Comparison of ENCODE assay signal across 8 cellular contexts in the genomic region with DNA sequence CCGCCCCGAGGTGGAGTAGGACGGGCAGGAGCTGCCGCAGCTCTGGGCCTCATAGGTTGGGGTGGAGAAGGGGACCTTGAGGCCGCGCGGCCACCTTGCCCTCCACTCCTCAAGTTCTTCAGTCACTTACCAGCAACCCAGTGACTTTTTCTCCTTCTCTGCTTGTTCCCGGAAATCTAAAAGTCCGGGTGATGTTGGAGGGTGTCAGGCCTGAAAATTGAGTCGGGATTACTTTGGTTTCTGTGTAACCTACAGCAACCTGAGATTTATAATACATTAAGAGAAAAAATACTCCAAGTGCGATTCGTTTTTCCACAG. TPM values are rescaled to one million over a fixed set of nuclear protein-coding genes. Genes with fewer than 3 reads are reported as not detected.
DNase-seq lines count a peak whose midpoint lies in the region; ATAC-seq and TF ChIP-seq lines count a peak whose summit lies in the region.

No MANE protein-coding gene starts in this region.

- H3K27ac ChIP-seq in neural cell (ENCODE audit: low read length), result peak overlapping the region; percentile 91

- TF ChIP-seq CTCF in BJ (IDR thresholded peaks at IDR 0.05; ENCODE audit: insufficient read depth, low read depth, low read length) (no peak), neural cell (IDR thresholded peaks at IDR 0.05; ENCODE audit: poor library complexity, severe bottlenecking) (no peak)

- no peak for DNase-seq in BJ (ENCODE audit: low read depth)
- no peak for DNase-seq in NT2/D1 (ENCODE audit: low read depth, low spot score)
- DNase-seq in NCI-H187 (lab: John Stamatoyannopoulos, UW), result no peak
- no peak for DNase-seq in stimulated activated CD4-positive, alpha-beta T cell treated with anti-CD3 and anti-CD28 coated beads, Interleukin-2, amount 100 ng/mL, for 48 hours
- no peak for DNase-seq in T-helper 9 cell

- CTCF ChIA-PET in BJ (lab: Yijun Ruan, JAX), result interaction anchor here (0.8 to 3.8 kb wide), 7 partner anchors 9 to 303 kb away, joined by 3 to 23 read pairs (median 8); no protein-coding TSS in a partner anchor

- H2AFZ ChIP-seq in neural cell (ENCODE audit: low read depth, low read length), result peak overlapping the region; percentile 75

- ATAC-seq in HG03108 (IDR thresholded peaks at IDR 0.05; ENCODE audit: unreplicated experiment), result no peak

- H3K4me1 ChIP-seq in NT2/D1 (ENCODE audit: insufficient read depth, insufficient read length) (no peaks in the 10 kb centered on the region), endocrine pancreas (ENCODE audit: control insufficient read depth, insufficient read depth, low read length) (peaks cover 22% of the 10 kb centered on the region)

- H3F3A ChIP-seq in neural cell (ENCODE audit: insufficient read depth, low read length, poor library complexity, severe bottlenecking), result no peaks in the 10 kb centered on the region

- H3K4me2 ChIP-seq in neural cell (ENCODE audit: low read length), result peak overlapping the region; percentile 85

- peaks cover 35% of the 10 kb centered on the region for H3K79me2 ChIP-seq in neural cell (replicated peaks; ENCODE audit: insufficient read depth, low read length)

- H3K27me3 ChIP-seq in BJ (ENCODE audit: control insufficient read depth, insufficient read depth, low read length) (no peaks in the 10 kb centered on the region), NT2/D1 (ENCODE audit: insufficient read depth, insufficient read length) (no peaks in the 10 kb centered on the region), endocrine pancreas (ENCODE audit: control insufficient read depth, insufficient read depth, low read length) (no peaks in the 10 kb centered on the region), neural cell (ENCODE audit: insufficient read depth, low read depth, low read length) (no peaks in the 10 kb centered on the region)

- POLR2A ChIA-PET in BJ (lab: Charles Lee), result no interaction called here

- H3K9me2 ChIP-seq in neural cell (ENCODE audit: insufficient read depth, low read length), result no peaks in the 10 kb centered on the region

- H3K9me3 ChIP-seq in NT2/D1 (ENCODE audit: insufficient read depth, low read length), result no peaks in the 10 kb centered on the region
- H3K9me3 ChIP-seq in endocrine pancreas (ENCODE audit: control insufficient read depth, low read length), result no peaks in the 10 kb centered on the region
- no peaks in the 10 kb centered on the region for H3K9me3 ChIP-seq in neural cell (ENCODE audit: low read length)

- H3K4me3 ChIP-seq in BJ (ENCODE audit: low read depth, low read length) (peak overlapping the region; percentile 69), NT2/D1 (ENCODE audit: insufficient read length, low read depth) (peak overlapping the region; percentile 90), endocrine pancreas (ENCODE audit: control insufficient read depth, insufficient read depth, low read length) (peak overlapping the region; percentile 97), neural cell (ENCODE audit: low read length) (peak overlapping the region; percentile 93)

- H3K9ac ChIP-seq in NT2/D1 (ENCODE audit: insufficient read length, low read depth), result peak overlapping the region; percentile 92
- H3K9ac ChIP-seq in endocrine pancreas (ENCODE audit: control insufficient read depth, insufficient read depth, low read length), result peak overlapping the region; percentile 95
- H3K9ac ChIP-seq in neural cell (ENCODE audit: low read length), result peak overlapping the region; percentile 93

- TF ChIP-seq EP300 in neural cell (conservative IDR thresholded peaks at IDR 0.05; ENCODE audit: poor library complexity, severe bottlenecking), result no peak

- TF ChIP-seq RAD21 in neural cell (conservative IDR thresholded peaks at IDR 0.05), result no peak

- no peaks in the 10 kb centered on the region; the same call in 1 of the 2 replicates for H3K36me3 ChIP-seq in BJ (ENCODE audit: control insufficient read depth, insufficient read depth, low read length)
- H3K36me3 ChIP-seq in NT2/D1 (ENCODE audit: insufficient read depth, insufficient read length, low read length), result peaks cover 26% of the 10 kb centered on the region
- no peaks in the 10 kb centered on the region for H3K36me3 ChIP-seq in endocrine pancreas (ENCODE audit: control insufficient read depth, insufficient read depth, low read length)
- no peaks in the 10 kb centered on the region for H3K36me3 ChIP-seq in neural cell (ENCODE audit: insufficient read depth, low read length)

- H4K20me1 ChIP-seq in neural cell (ENCODE audit: insufficient read depth), result no peaks in the 10 kb centered on the region

TF ChIP-seq in neural cell, 6 proteins besides CTCF, POLR2A, EP300 and RAD21:
- TF ChIP-seq, protein P1, sequence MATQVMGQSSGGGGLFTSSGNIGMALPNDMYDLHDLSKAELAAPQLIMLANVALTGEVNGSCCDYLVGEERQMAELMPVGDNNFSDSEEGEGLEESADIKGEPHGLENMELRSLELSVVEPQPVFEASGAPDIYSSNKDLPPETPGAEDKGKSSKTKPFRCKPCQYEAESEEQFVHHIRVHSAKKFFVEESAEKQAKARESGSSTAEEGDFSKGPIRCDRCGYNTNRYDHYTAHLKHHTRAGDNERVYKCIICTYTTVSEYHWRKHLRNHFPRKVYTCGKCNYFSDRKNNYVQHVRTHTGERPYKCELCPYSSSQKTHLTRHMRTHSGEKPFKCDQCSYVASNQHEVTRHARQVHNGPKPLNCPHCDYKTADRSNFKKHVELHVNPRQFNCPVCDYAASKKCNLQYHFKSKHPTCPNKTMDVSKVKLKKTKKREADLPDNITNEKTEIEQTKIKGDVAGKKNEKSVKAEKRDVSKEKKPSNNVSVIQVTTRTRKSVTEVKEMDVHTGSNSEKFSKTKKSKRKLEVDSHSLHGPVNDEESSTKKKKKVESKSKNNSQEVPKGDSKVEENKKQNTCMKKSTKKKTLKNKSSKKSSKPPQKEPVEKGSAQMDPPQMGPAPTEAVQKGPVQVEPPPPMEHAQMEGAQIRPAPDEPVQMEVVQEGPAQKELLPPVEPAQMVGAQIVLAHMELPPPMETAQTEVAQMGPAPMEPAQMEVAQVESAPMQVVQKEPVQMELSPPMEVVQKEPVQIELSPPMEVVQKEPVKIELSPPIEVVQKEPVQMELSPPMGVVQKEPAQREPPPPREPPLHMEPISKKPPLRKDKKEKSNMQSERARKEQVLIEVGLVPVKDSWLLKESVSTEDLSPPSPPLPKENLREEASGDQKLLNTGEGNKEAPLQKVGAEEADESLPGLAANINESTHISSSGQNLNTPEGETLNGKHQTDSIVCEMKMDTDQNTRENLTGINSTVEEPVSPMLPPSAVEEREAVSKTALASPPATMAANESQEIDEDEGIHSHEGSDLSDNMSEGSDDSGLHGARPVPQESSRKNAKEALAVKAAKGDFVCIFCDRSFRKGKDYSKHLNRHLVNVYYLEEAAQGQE (IDR thresholded peaks at IDR 0.05; ENCODE audit: borderline replicate concordance), result no peak
- TF ChIP-seq EZH2 (IDR thresholded peaks at IDR 0.05; ENCODE audit: borderline replicate concordance, insufficient read depth, low read length, poor library complexity, severe bottlenecking) (no peak), POLR2AphosphoS5 (IDR thresholded peaks at IDR 0.05) (no peak), SMC3 (conservative IDR thresholded peaks at IDR 0.05; ENCODE audit: poor library complexity) (no peak), MXI1 (conservative IDR thresholded peaks at IDR 0.05; ENCODE audit: poor library complexity, severe bottlenecking) (no peak), TAF1 (IDR thresholded peaks at IDR 0.05; ENCODE audit: low read depth) (no peak)
TF ChIP-seq in neural cell: peak in this region for 0.

RNA-seq across cellular contexts. Expression of gene RWDD1, which starts 0.3 kb away (rescaled TPM):
- polyA plus RNA-seq in BJ (2011; rRNA removed), result 22.5 and 44.3 TPM in 2 replicates
- polyA minus RNA-seq in BJ (2011; rRNA and poly(A)+ RNA removed), result 6.1 and 9.6 TPM in 2 replicates
- polyA plus RNA-seq in neural cell, result 70.1 and 83.3 TPM in 2 replicates
- polyA minus RNA-seq in neural cell, result 33.8 and 46.1 TPM in 2 replicates

RNA-seq across cellular contexts. Expression of gene CALHM4, which starts 18.1 kb away (rescaled TPM):
- not detected in 2 replicates for polyA plus RNA-seq in BJ (2011; rRNA removed)
- polyA minus RNA-seq in BJ (2011; rRNA and poly(A)+ RNA removed), result 0.14 TPM in 1 of 2 replicates, not detected in the other
- 0.66 TPM in 1 of 2 replicates, not detected in the other for polyA plus RNA-seq in neural cell
- polyA minus RNA-seq in neural cell, result not detected in 2 replicates

RNA-seq across cellular contexts. Expression of gene TRAPPC3L, which starts 26.2 kb away (rescaled TPM):
- polyA plus RNA-seq in BJ (2011; rRNA removed), result 0.04 and 0.17 TPM in 2 replicates
- polyA minus RNA-seq in BJ (2011; rRNA and poly(A)+ RNA removed), result not detected in 2 replicates
- not detected in 2 replicates for polyA plus RNA-seq in neural cell
- not detected in 2 replicates for polyA minus RNA-seq in neural cell

RNA-seq across cellular contexts. Expression of gene RSPH4A, which starts 44.6 kb away (rescaled TPM):
- 0.09 and 0.13 TPM in 2 replicates for polyA plus RNA-seq in BJ (2011; rRNA removed)
- polyA minus RNA-seq in BJ (2011; rRNA and poly(A)+ RNA removed), result 0.26 TPM in 1 of 2 replicates, not detected in the other
- polyA plus RNA-seq in neural cell, result 10.2 and 11.0 TPM in 2 replicates
- 9.7 and 10.0 TPM in 2 replicates for polyA minus RNA-seq in neural cell
